Comparison of ENCODE assay signal across 8 cellular contexts in genomic region chr1:231053493-231054162, GRCh38.
DNase-seq lines count a peak whose midpoint lies in the region; ATAC-seq and TF ChIP-seq lines count a peak whose summit lies in the region.

No MANE protein-coding gene starts in this region.

- ATAC-seq in GM19372 (IDR thresholded peaks at IDR 0.05; ENCODE audit: low read depth, unreplicated experiment) (peak; percentile 83), HG03571 (IDR thresholded peaks at IDR 0.05; ENCODE audit: unreplicated experiment) (no peak), HG02870 (IDR thresholded peaks at IDR 0.05; ENCODE audit: unreplicated experiment) (no peak)

- peaks cover 14 to 27% (median 19%) of the 10 kb centered on the region in 10 experiments for H3K4me1 ChIP-seq in BLaER1 treated with 17β-estradiol and CSF1 and Interleukin-3, amounts not matched to agents 10 nM and 100 nM

- TF ChIP-seq CTCF in LNCaP clone FGC (IDR thresholded peaks at IDR 0.05; ENCODE audit: control insufficient read depth, extremely low read depth, insufficient read depth): no peak

- no peaks in the 10 kb centered on the region for H4K20me1 ChIP-seq in BLaER1 treated with 17β-estradiol and CSF1 and Interleukin-3, amounts not matched to agents 10 nM and 100 nM

- DNase-seq in LNCaP clone FGC (ENCODE audit: low read depth) (no peak), amniotic stem cell (lab: John Stamatoyannopoulos, UW) (peak; percentile 18), medulla oblongata (ENCODE audit: extremely low spot score) (peak; percentile 88)
- no peak for DNase-seq in effector CD8-positive, alpha-beta T cell (lab: John Stamatoyannopoulos, UW)

- H3K9ac ChIP-seq in BLaER1 treated with 17β-estradiol and CSF1 and Interleukin-3, amounts not matched to agents 10 nM and 100 nM: peak overlapping the region in 5 of 11 experiments; percentile 7 to 42 (median 36); a peak in 6 of 22 replicates

- H3K4me3 ChIP-seq in BLaER1 treated with 17β-estradiol and CSF1 and Interleukin-3, amounts not matched to agents 10 nM and 100 nM: peak overlapping the region in 5 of 10 experiments; percentile 8 to 49 (median 37); a peak in 7 of 20 replicates
- H3K4me3 ChIP-seq in LNCaP clone FGC (ENCODE audit: low read depth, low read length): peak overlapping the region; percentile 22; the same call in 1 of the 2 replicates

- peaks cover 4 to 20% (median 9%) of the 10 kb centered on the region in 11 experiments; a peak in 13 of 22 replicates for H3K9me3 ChIP-seq in BLaER1 treated with 17β-estradiol and CSF1 and Interleukin-3, amounts not matched to agents 10 nM and 100 nM (replicated peaks in 1 of 11)

- H3K4me2 ChIP-seq in BLaER1 treated with 17β-estradiol and CSF1 and Interleukin-3, amounts not matched to agents 10 nM and 100 nM: peak overlapping the region; percentile 33 to 85 (median 57)

- H3K36me3 ChIP-seq in BLaER1 treated with 17β-estradiol and CSF1 and Interleukin-3, amounts not matched to agents 10 nM and 100 nM: no peaks in the 10 kb centered on the region

- no peaks in the 10 kb centered on the region for H3K27me3 ChIP-seq in BLaER1 treated with 17β-estradiol and CSF1 and Interleukin-3, amounts not matched to agents 10 nM and 100 nM

- peak overlapping the region in 4 of 11 experiments; percentile 12 to 48 (median 48); a peak in 9 of 22 replicates for H3K27ac ChIP-seq in BLaER1 treated with 17β-estradiol and CSF1 and Interleukin-3, amounts not matched to agents 10 nM and 100 nM

Comparison
In these comparisons a context has a peak if more than half of its experiments do, and no peak if none do; other contexts are left out.
1. DNase-seq: peak in amniotic stem cell (single experiment) and medulla oblongata (single experiment); none in LNCaP clone FGC (single experiment) and effector CD8-positive, alpha-beta T cell (single experiment).